In the genomic region with DNA sequence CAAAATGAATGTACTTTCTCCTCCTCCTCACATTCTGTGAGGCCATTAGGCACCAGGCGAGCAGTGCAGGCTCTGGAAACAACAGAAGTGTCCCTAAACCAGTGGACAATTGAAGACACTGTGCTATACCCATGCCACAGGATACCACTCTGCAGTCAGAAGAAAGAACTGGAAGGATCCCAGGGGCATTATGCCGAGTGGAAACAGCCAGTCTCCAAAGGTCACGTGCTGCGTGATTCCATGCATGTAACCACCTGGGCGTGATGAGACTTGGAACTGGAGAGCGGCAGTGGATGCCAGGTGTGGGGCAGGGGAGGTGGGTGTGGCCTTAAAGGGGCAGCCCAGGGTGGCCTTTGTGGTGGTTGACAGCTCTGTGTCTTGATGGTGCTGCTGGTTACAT, we compare ENCODE assay signal across 17 cellular contexts.
"Had no signal": no experiment of that assay in that cellular context is flagged by ENCODE, and none has a peak within 500 bp of the region (broad histone marks: within the 10 kb centered on the region; RNA-seq: fewer than 3 reads in every experiment).

No MANE protein-coding gene starts in this region.

- DNase-seq: activated CD4-positive, alpha-beta T cell treated with anti-CD3 and anti-CD28 coated beads, Interleukin-2, amount 50 U/mL, for 4 hours; activated effector memory CD4-positive, alpha-beta T cell treated with anti-CD3 and anti-CD28 coated beads, Interleukin-2, amount 50 U/mL, for 16 hours; activated naive CD4-positive, alpha-beta T cell treated with anti-CD3 and anti-CD28 coated beads, Interleukin-2, amount 50 U/mL, for 16 hours; activated T-cell treated with anti-CD3 and anti-CD28 coated beads, Interleukin-2, amount 50 U/mL, for 72 hours; esophagus squamous epithelium; mesenchymal stem cell; mucosa of descending colon; naive B cell; stimulated activated CD4-positive, alpha-beta T cell treated with anti-CD3 and anti-CD28 coated beads, Interleukin-2, amount 100 ng/mL, for 24 hours; stimulated activated naive CD4-positive, alpha-beta T cell treated with Interleukin-2 at 50 U/mL for 16 hours; transverse colon; uterus had no signal

- ATAC-seq: activated T-cell treated with anti-CD3 and anti-CD28 coated beads, Interleukin-2, amount 50 U/mL, for 72 hours; mucosa of descending colon had no signal

- H3K36me3 Mint-ChIP-seq: naive B cell had no signal

- H3K4me3 ChIP-seq: breast epithelium, coronary artery, esophagus squamous epithelium, mucosa of descending colon, right atrium auricular region, transverse colon, uterus had no signal

- H3K36me3 ChIP-seq: transverse colon, uterus had no signal

- H3K9me3 Mint-ChIP-seq: neural crest cell had no signal

- H3K27ac ChIP-seq: breast epithelium, coronary artery, esophagus squamous epithelium, right atrium auricular region, transverse colon, uterus had no signal

- H3K27me3 ChIP-seq: breast epithelium, esophagus squamous epithelium, right atrium auricular region, transverse colon, uterus had no signal

- H3K27ac Mint-ChIP-seq: activated T-cell treated with anti-CD3 and anti-CD28 coated beads, Interleukin-2, amount 50 U/mL, for 72 hours; progenitor cell of endocrine pancreas had no signal

- H3K4me1 ChIP-seq: right atrium auricular region, transverse colon, uterus had no signal

- H3K9me3 ChIP-seq: esophagus squamous epithelium, mucosa of descending colon, right atrium auricular region, transverse colon, uterus had no signal
